In genomic region chr11:72721689-72722049, GRCh38 we compare ENCODE assay signal across 8 cellular contexts. TPM values are rescaled to one million over a fixed set of nuclear protein-coding genes. Genes with fewer than 3 reads are reported as not detected.
DNase-seq lines count a peak whose midpoint lies in the region; ATAC-seq, FAIRE-seq and TF ChIP-seq lines count a peak whose summit lies in the region.

No MANE protein-coding gene starts in this region.

- H4K20me1 ChIP-seq in GM12878 (ENCODE audit: control insufficient read depth, insufficient read depth) = peaks cover 6% of the 10 kb centered on the region; the same call in 1 of the 2 replicates

- H3K4me3 ChIP-seq in SK-N-MC = peak overlapping the region; percentile 84
- peak overlapping the region; percentile 85 for H3K4me3 ChIP-seq in GM12878
- H3K4me3 ChIP-seq in liver (ENCODE audit: low read depth in 1 of 3, low read length in 3 of 3) = peak overlapping the region; percentile 71 to 81 (median 80)

- no peak for FAIRE-seq in GM12878 (lab: Jason Lieb, UNC)

- no peak for TF ChIP-seq RAD21 in GM12878 (IDR thresholded peaks at IDR 0.05; ENCODE audit: insufficient read depth, low read depth, low read length)
- TF ChIP-seq RAD21 in liver (IDR thresholded peaks at IDR 0.05) = no peak

- ATAC-seq in GM18511 (IDR thresholded peaks at IDR 0.05; ENCODE audit: unreplicated experiment) (peak; percentile 25), GM12878 (peak; percentile 8; the same call in 2 of the 3 replicates), GM21825 (IDR thresholded peaks at IDR 0.05; ENCODE audit: unreplicated experiment) (no peak)

- SMC1A ChIA-PET in GM12878 (lab: Charles Lee; ENCODE audit: uncharacterized antibody, unreplicated experiment) = interaction anchor here (1.3 to 12.0 kb wide), 4 partner anchors 16 to 456 kb away, joined by 3 to 185 read pairs (median 21); partner anchors contain the start of gene STARD10

- RAD21 ChIA-PET in GM12878 (lab: Charles Lee; ENCODE audit: unreplicated experiment) = interaction anchor here (0.6 to 13.9 kb wide), 7 partner anchors 17 to 499 kb away, joined by 3 to 256 read pairs (median 6); partner anchors contain the start of gene STARD10

- DNase-seq in SK-N-MC (ENCODE audit: low read depth, low spot score) (no peak), GM12878 (ENCODE audit: low read depth, low spot score) (no peak), HCEC 1CT (no peak), COLO829 (ENCODE audit: low spot score) (no peak)
- DNase-seq in stimulated activated naive CD4-positive, alpha-beta T cell (lab: John Stamatoyannopoulos, UW) = peak in 4 of 6 experiments; percentile 21 to 55 (median 50)

- peaks cover 3% of the 10 kb centered on the region; the same call in 1 of the 2 replicates for H3K36me3 ChIP-seq in SK-N-MC (ENCODE audit: insufficient read depth, low read length)
- H3K36me3 ChIP-seq in GM12878 (ENCODE audit: control insufficient read depth in 2 of 2, insufficient read depth in 2 of 2, low read length in 1 of 2) = peaks cover 20 to 40% of the 10 kb centered on the region in 2 experiments
- H3K36me3 ChIP-seq in liver (ENCODE audit: control insufficient read depth in 4 of 4, insufficient read depth in 3 of 4, low read depth in 1 of 4, low read length in 3 of 4) = peaks cover 2 to 8% (median 5%) of the 10 kb centered on the region in 4 donors

- peaks cover 49% of the 10 kb centered on the region for H3K4me1 ChIP-seq in GM12878 (ENCODE audit: control insufficient read depth, insufficient read depth, low read length)
- peaks cover 13 to 56% (median 47%) of the 10 kb centered on the region in 4 donors for H3K4me1 ChIP-seq in liver (ENCODE audit: control insufficient read depth in 4 of 4, insufficient read depth in 4 of 4, low read length in 3 of 4)

- POLR2A ChIA-PET in GM12878 (lab: Charles Lee) = interaction anchor here (1.4 to 3.2 kb wide), 5 partner anchors 15 to 94 kb away, joined by 3 to 7 read pairs (median 5); no protein-coding TSS in a partner anchor

- no peaks in the 10 kb centered on the region for H3K27me3 ChIP-seq in GM12878 (replicated peaks in 1 of 2; ENCODE audit: control insufficient read depth in 2 of 2, insufficient read depth in 2 of 2, low read length in 1 of 2)
- H3K27me3 ChIP-seq in liver (ENCODE audit: control insufficient read depth in 4 of 4, insufficient read depth in 4 of 4, low read length in 3 of 4) = no peaks in the 10 kb centered on the region

- intact Hi-C loops in GM12878 (cut with micrococcal nuclease; ENCODE audit: unreplicated experiment) = no loop called here

- H3K4me2 ChIP-seq in GM12878 (ENCODE audit: control insufficient read depth, insufficient read depth) = peak overlapping the region; percentile 92

- peak; percentile 33; the same call in 1 of the 2 replicates for TF ChIP-seq POLR2A in GM12878 (IDR thresholded peaks at IDR 0.05; ENCODE audit: low read depth, low read length)

- BruUV-seq in GM12878 (replicated peaks; lab: Mats Ljungman, UMichigan) = TSS peak; percentile 73

- peaks cover 83% of the 10 kb centered on the region for H3K79me2 ChIP-seq in GM12878 (ENCODE audit: control insufficient read depth, insufficient read depth, low read length)

- peak overlapping the region; percentile 98 for H2AFZ ChIP-seq in GM12878 (ENCODE audit: control insufficient read depth, low read depth, low read length)

- no peaks in the 10 kb centered on the region for H3K9me3 ChIP-seq in SK-N-MC (ENCODE audit: low read depth, low read length)
- H3K9me3 ChIP-seq in GM12878 (replicated peaks; ENCODE audit: control insufficient read depth, insufficient read depth, low read length) = no peaks in the 10 kb centered on the region
- no peaks in the 10 kb centered on the region for H3K9me3 ChIP-seq in liver (ENCODE audit: control insufficient read depth in 4 of 4, low read length in 3 of 4)

- WGBS in GM12878 (ENCODE audit: insufficient coverage, insufficient replicate concordance, low lambda C conversion rate, missing lambda C conversion rate) = under 1% methylated on average over 13 of the region's 13 CpGs
- 2% methylated on average over 13 of the region's 13 CpGs for WGBS in liver

- CTCF ChIA-PET in GM12878 (lab: Yijun Ruan, JAX) = interaction anchor here (2.1 to 18.4 kb wide), 3 partner anchors 19 to 91 kb away, joined by 13 to 469 read pairs (median 154); partner anchors contain the start of genes ATG16L2 and STARD10

- H3K9ac ChIP-seq in SK-N-MC (ENCODE audit: insufficient read length) (peak overlapping the region; percentile 85), GM12878 (ENCODE audit: control insufficient read depth, insufficient read depth, low read length) (peak overlapping the region; percentile 83), liver (ENCODE audit: low read depth in 1 of 2, low read length in 2 of 2) (peak overlapping the region; percentile 43 to 70)

- in situ Hi-C loops in GM12878 (cut with MboI) = loop anchor here (10.0 kb wide), 2 partner anchors 73 to 453 kb away; partner anchors contain the start of gene STARD10

- H3K27ac ChIP-seq in SK-N-MC (peak overlapping the region; percentile 72), GM12878 (ENCODE audit: control insufficient read depth, insufficient read depth) (peak overlapping the region; percentile 92), liver (ENCODE audit: low read depth in 1 of 2, low read length in 2 of 2) (peak overlapping the region; percentile 93 to 98)

- no peak for TF ChIP-seq CTCF in GM12878 (IDR thresholded peaks at IDR 0.05 in 2 of 3, conservative IDR thresholded peaks at IDR 0.05 in 1 of 3; ENCODE audit: control insufficient read depth in 2 of 3, extremely low read depth in 1 of 3, insufficient read depth in 1 of 3, low read depth in 3 of 3, low read length in 3 of 3)
- no peak for TF ChIP-seq CTCF in liver (IDR thresholded peaks at IDR 0.05; ENCODE audit: low read depth, low read length, missing input control)

- TF ChIP-seq EP300 in GM12878 (IDR thresholded peaks at IDR 0.05; ENCODE audit: borderline replicate concordance in 1 of 2, control insufficient read depth in 1 of 2, low read depth in 2 of 2, low read length in 2 of 2) = no peak

TF ChIP-seq in GM12878, 131 proteins besides CTCF, POLR2A, EP300 and RAD21 (continues in another document):
- no peak for TF ChIP-seq BHLHE40 (IDR thresholded peaks at IDR 0.05; ENCODE audit: borderline replicate concordance in 1 of 2, low read depth in 2 of 2, low read length in 1 of 2)
- 0 out of 2 replicates have a peak, but pooled peaks have one; percentile 2 for TF ChIP-seq PAX5 (IDR thresholded peaks at IDR 0.05; ENCODE audit: borderline replicate concordance, low read depth, low read length)

TF ChIP-seq in liver, 16 proteins besides CTCF, POLR2A, EP300 and RAD21 (continues in another document):
- TF ChIP-seq FOXA1 (IDR thresholded peaks at IDR 0.05) (no peak), ZBTB33 (IDR thresholded peaks at IDR 0.05) (no peak)

RNA-seq across cellular contexts. Expression of gene ARAP1, which starts 30.5 kb away (rescaled TPM):
- total RNA-seq in GM12878 (2013; cell fraction: nucleolus; rRNA removed) = 218 and 253 TPM in 2 replicates
- 48.4 and 54.3 TPM in 2 replicates for total RNA-seq in GM12878 (2014; rRNA removed)
- 25.1 and 25.7 TPM in 2 replicates for total RNA-seq in GM12878 (2014; rRNA removed; fragmentation: Illumina TruSeq; extraction: Trizol)
- 91.5 and 102 TPM in 2 replicates for total RNA-seq in GM12878 (2021)
- polyA plus RNA-seq in GM12878 (2011; ENCODE audit: low read depth) = 43.7 TPM
- polyA plus RNA-seq in GM12878 (2011; rRNA removed) = 34.0 and 50.3 TPM in 2 replicates
- 54.1 and 60.4 TPM in 2 replicates for polyA plus RNA-seq in GM12878 (2011; cell fraction: cytosol; rRNA removed)
- 323 and 349 TPM in 2 replicates for polyA plus RNA-seq in GM12878 (2011; cell fraction: nucleus; rRNA removed)
- 88.7 and 93.1 TPM in 2 replicates for polyA plus RNA-seq in GM12878 (2012)
- polyA plus RNA-seq in GM12878 (2014; fragmentation: Illumina TruSeq; extraction: Trizol) = 14.7 and 29.2 TPM in 2 replicates
- under 1 TPM; 0.55 to 0.85 TPM for polyA plus RNA-seq in GM12878 (2014; fragmentation: Nextera tagmentation; extraction: Ambion mirVana)
- polyA plus RNA-seq in GM12878 (2014; rRNA removed) = 58.8 and 64.9 TPM in 2 replicates
- 10 to 100 TPM; 51.8 to 57.9 TPM for polyA plus RNA-seq in GM12878 (2016; fragmentation: Nextera tagmentation; extraction: Ambion mirVana)
- polyA minus RNA-seq in GM12878 (2011; rRNA and poly(A)+ RNA removed) = 63.7 and 91.7 TPM in 2 replicates
- 34.5 and 43.7 TPM in 2 replicates for polyA minus RNA-seq in GM12878 (2011; cell fraction: cytosol; rRNA and poly(A)+ RNA removed)
- 78.3 and 112 TPM in 2 replicates for polyA minus RNA-seq in GM12878 (2011; cell fraction: nucleus; rRNA and poly(A)+ RNA removed)
- 10 to 100 TPM; 59.8 to 77.8 TPM for total RNA-seq in liver
- polyA plus RNA-seq in liver = 10 to 100 TPM; 14.4 to 27.2 TPM

RNA-seq across cellular contexts. Expression of gene PDE2A, which starts 47.4 kb away (rescaled TPM):
- total RNA-seq in GM12878 (2013; cell fraction: nucleolus; rRNA removed) = 0.31 and 0.51 TPM in 2 replicates
- total RNA-seq in GM12878 (2014; rRNA removed) (0.33 TPM in 1 of 2 replicates, not detected in the other), GM12878 (2014; rRNA removed; fragmentation: Illumina TruSeq; extraction: Trizol) (0.05 TPM in 1 of 2 replicates, not detected in the other), GM12878 (2021) (0.15 and 0.24 TPM in 2 replicates), liver (10 to 100 TPM in 1 of 2 donors, 1 to 10 TPM in 1; 9.3 to 32.8 TPM)
- 1.2 TPM for polyA plus RNA-seq in GM12878 (2011; ENCODE audit: low read depth)
- polyA plus RNA-seq in GM12878 (2011; rRNA removed) (0.06 and 0.11 TPM in 2 replicates), GM12878 (2014; fragmentation: Illumina TruSeq; extraction: Trizol) (0.10 TPM in 1 of 2 replicates, not detected in the other), GM12878 (2014; fragmentation: Nextera tagmentation; extraction: Ambion mirVana) (not detected), GM12878 (2014; rRNA removed) (0.06 TPM in 1 of 2 replicates, not detected in the other), GM12878 (2016; fragmentation: Nextera tagmentation; extraction: Ambion mirVana) (not detected), liver (10 to 100 TPM in 1 of 2 donors, 1 to 10 TPM in 1; 4.3 to 16.6 TPM)
- 0.18 TPM in 2 replicates for polyA plus RNA-seq in GM12878 (2011; cell fraction: cytosol; rRNA removed)
- polyA plus RNA-seq in GM12878 (2011; cell fraction: nucleus; rRNA removed) = 0.35 and 0.49 TPM in 2 replicates
- polyA plus RNA-seq in GM12878 (2012) = 0.28 and 0.54 TPM in 2 replicates
- polyA minus RNA-seq in GM12878 (2011; rRNA and poly(A)+ RNA removed) = not detected in 2 replicates
- 0.52 and 1.3 TPM in 2 replicates for polyA minus RNA-seq in GM12878 (2011; cell fraction: cytosol; rRNA and poly(A)+ RNA removed)
- polyA minus RNA-seq in GM12878 (2011; cell fraction: nucleus; rRNA and poly(A)+ RNA removed) = 0.29 and 0.48 TPM in 2 replicates

Comparison
In these comparisons a context has a peak if more than half of its experiments do, and no peak if none do; other contexts are left out.
1. DNase-seq: peak in stimulated activated naive CD4-positive, alpha-beta T cell (4 of 6); none in SK-N-MC (single experiment), GM12878 (single experiment), HCEC 1CT (single experiment) and COLO829 (single experiment).
2. RNA of gene PDE2A, which starts 47.4 kb away (total RNA-seq): 9.3 to 32.8 TPM in liver; 0.05 to 0.51 TPM in GM12878; every median in the first group is over 4 times any median in the second.
3. Peak in every context shown above with its lines, with median percentiles within 50 percentile points of each other: H3K27ac ChIP-seq, H3K4me3 ChIP-seq and H3K9ac ChIP-seq.